In the genomic region with DNA sequence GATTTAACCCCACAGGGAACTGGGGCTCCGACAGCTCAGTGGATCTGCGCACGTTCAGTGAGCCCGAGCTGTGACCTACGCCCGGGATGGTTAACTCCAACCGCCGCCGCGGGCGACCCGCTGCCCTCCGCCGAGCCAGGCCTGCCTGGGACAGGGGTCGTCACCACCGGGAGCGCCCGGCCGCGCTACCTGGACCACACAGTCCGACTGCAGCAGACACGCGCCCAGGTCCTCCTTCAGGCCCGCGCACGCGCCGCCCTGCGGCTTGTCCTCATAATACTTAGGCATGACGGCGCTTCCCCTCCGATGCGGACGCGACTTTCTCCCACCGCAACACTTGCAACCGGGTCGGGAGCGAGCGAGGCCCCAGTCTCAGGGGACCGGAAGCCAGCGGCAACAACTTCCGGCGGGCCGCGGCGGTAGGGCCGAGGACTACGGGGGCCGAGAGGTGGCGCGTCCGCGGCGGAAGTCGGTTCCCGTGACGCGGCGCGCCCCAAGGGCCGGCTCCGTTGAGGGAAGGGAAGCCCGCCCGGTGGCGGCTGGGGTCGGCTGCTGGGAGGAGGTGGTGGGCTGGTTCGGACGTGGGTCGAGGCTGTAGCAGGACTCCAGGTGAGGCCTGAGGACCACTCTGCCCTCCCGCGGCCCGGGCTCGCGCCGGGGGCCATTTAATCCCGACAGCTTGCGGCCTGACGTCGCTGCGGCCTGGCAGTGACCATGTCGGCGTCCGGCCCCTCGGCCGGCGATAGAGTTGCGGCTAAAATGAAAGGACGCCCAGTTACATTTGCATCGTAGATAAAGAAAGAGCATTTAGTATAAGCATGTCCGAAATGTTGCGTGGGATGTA, we compare ENCODE assay signal across 8 cellular contexts. TPM values are rescaled to one million over a fixed set of nuclear protein-coding genes. Genes with fewer than 3 reads are reported as not detected.
DNase-seq lines count a peak whose midpoint lies in the region; ATAC-seq, FAIRE-seq and TF ChIP-seq lines count a peak whose summit lies in the region.

Gene COA5 (minus strand): TSS at position 395 of the 844 bp plus-strand sequence. CDS start 107 bp downstream, at position 288.
A gene with protein sequence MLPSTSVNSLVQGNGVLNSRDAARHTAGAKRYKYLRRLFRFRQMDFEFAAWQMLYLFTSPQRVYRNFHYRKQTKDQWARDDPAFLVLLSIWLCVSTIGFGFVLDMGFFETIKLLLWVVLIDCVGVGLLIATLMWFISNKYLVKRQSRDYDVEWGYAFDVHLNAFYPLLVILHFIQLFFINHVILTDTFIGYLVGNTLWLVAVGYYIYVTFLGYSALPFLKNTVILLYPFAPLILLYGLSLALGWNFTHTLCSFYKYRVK (plus strand): TSS at position 472 of the 844 bp plus-strand sequence. CDS start 1,171 bp downstream, outside the sequence.

- H3K9me2 ChIP-seq in hepatocyte (replicated peaks; ENCODE audit: insufficient read depth) = no peaks in the 10 kb centered on the region

- no peak for FAIRE-seq in astrocyte (lab: Jason Lieb, UNC)

- peak within 1 kb of the TSS; percentile 92 for H3K4me3 ChIP-seq in astrocyte (ENCODE audit: insufficient read depth, low read depth, low read length)
- H3K4me3 ChIP-seq in hepatocyte = peak within 1 kb of the TSS; percentile 93
- peak within 1 kb of the TSS; percentile 84 to 98 for H3K4me3 ChIP-seq in aorta (ENCODE audit: low read length in 2 of 2)

- H3K27ac Mint-ChIP-seq in astrocyte (ENCODE audit: unreplicated experiment) = peak within 1 kb of the TSS; percentile 93

- TF ChIP-seq CTCF in astrocyte (IDR thresholded peaks at IDR 0.05; ENCODE audit: insufficient read depth, low read depth, low read length) = no peak
- peak; percentile 6 for TF ChIP-seq CTCF in hepatocyte (IDR thresholded peaks at IDR 0.05; ENCODE audit: poor library complexity)

- peaks cover 19% of the 10 kb centered on the region for H4K20me1 ChIP-seq in astrocyte (ENCODE audit: insufficient read depth, low read length)
- peaks cover 19% of the 10 kb centered on the region for H4K20me1 ChIP-seq in hepatocyte (ENCODE audit: insufficient read depth, poor library complexity, severe bottlenecking)

- H3K27ac ChIP-seq in astrocyte (ENCODE audit: low read depth, low read length) (peak within 1 kb of the TSS; percentile 97), hepatocyte (peak within 1 kb of the TSS; percentile 99), aorta (ENCODE audit: low read depth in 1 of 2, low read length in 2 of 2) (peak within 1 kb of the TSS; percentile 73 to 98)

- H3K4me3 Mint-ChIP-seq in astrocyte (ENCODE audit: unreplicated experiment) = peak within 1 kb of the TSS; percentile 90

- peaks cover 9% of the 10 kb centered on the region for H3K36me3 ChIP-seq in astrocyte (ENCODE audit: insufficient read depth, low read length)
- H3K36me3 ChIP-seq in hepatocyte (replicated peaks; ENCODE audit: insufficient read depth, low read depth) = no peaks in the 10 kb centered on the region
- H3K36me3 ChIP-seq in aorta (ENCODE audit: control insufficient read depth in 1 of 2, insufficient read depth in 2 of 2, low read length in 1 of 2) = peaks cover 0 to under 1% of the 10 kb centered on the region in 2 donors

- H3K36me3 Mint-ChIP-seq in astrocyte (ENCODE audit: low read depth, unreplicated experiment) = peaks cover 4% of the 10 kb centered on the region

- H3K9me3 ChIP-seq in astrocyte (ENCODE audit: insufficient read depth, low read depth, low read length) (no peaks in the 10 kb centered on the region), hepatocyte (ENCODE audit: low read depth) (no peaks in the 10 kb centered on the region), aorta (ENCODE audit: control insufficient read depth, low read length) (no peaks in the 10 kb centered on the region)

- peak; percentile 59 for ATAC-seq in GM18508 (IDR thresholded peaks at IDR 0.05; ENCODE audit: insufficient read depth, unreplicated experiment)
- ATAC-seq in HG02981 (IDR thresholded peaks at IDR 0.05; ENCODE audit: unreplicated experiment) = peak; percentile 76
- ATAC-seq in aorta (ENCODE audit: low FRiP score) = peak; percentile 99

- H3K9ac ChIP-seq in astrocyte (ENCODE audit: low read length) = peak within 1 kb of the TSS; percentile 96

- H3K9me3 Mint-ChIP-seq in astrocyte (ENCODE audit: unreplicated experiment) = no peaks in the 10 kb centered on the region

- H3K79me2 ChIP-seq in astrocyte (ENCODE audit: insufficient read depth, low read length) (peaks cover 73% of the 10 kb centered on the region), hepatocyte (peaks cover 91% of the 10 kb centered on the region)

- DNase-seq in NCI-H2029 treated with DMSO at 0.1 percent for 48 hours (lab: John Stamatoyannopoulos, UW) (peak; percentile 64), T-helper 22 cell (ENCODE audit: low read depth) (peak; percentile 82), astrocyte (ENCODE audit: low read depth) (peak; percentile 90), hepatocyte (ENCODE audit: low spot score) (peak; percentile 96), renal cortical epithelial cell (ENCODE audit: low read depth) (peak; percentile 57), aorta (peak; percentile 96 to 97)

- H2AFZ ChIP-seq in astrocyte (ENCODE audit: low read depth, low read length) = peak within 1 kb of the TSS; percentile 95
- peak within 1 kb of the TSS; percentile 93 for H2AFZ ChIP-seq in hepatocyte

- under 1% methylated on average over 88 of the region's 92 CpGs for whole genome bisulfite sequencing in hepatocyte (ENCODE audit: low lambda C conversion rate, missing lambda C conversion rate)
- WGBS in aorta, 2 donors = 0% methylated on average over 90 to 92 of the region's 92 CpGs

- peaks cover 29% of the 10 kb centered on the region for H3K4me1 Mint-ChIP-seq in astrocyte (ENCODE audit: low read depth, unreplicated experiment)

- H3K27me3 ChIP-seq in astrocyte (ENCODE audit: insufficient read depth, low read length) = no peaks in the 10 kb centered on the region
- no peaks in the 10 kb centered on the region for H3K27me3 ChIP-seq in hepatocyte
- no peaks in the 10 kb centered on the region for H3K27me3 ChIP-seq in aorta (ENCODE audit: control insufficient read depth in 1 of 2, insufficient read depth in 2 of 2, low read length in 1 of 2)

- H3K4me2 ChIP-seq in astrocyte (ENCODE audit: low read length) (peak within 1 kb of the TSS; percentile 89), hepatocyte (peak within 1 kb of the TSS; percentile 93)

- no peaks in the 10 kb centered on the region for H3K27me3 Mint-ChIP-seq in astrocyte (ENCODE audit: low read depth, unreplicated experiment)

- H3K4me1 ChIP-seq in astrocyte (ENCODE audit: insufficient read depth, low read length) (peaks cover 24% of the 10 kb centered on the region), hepatocyte (ENCODE audit: insufficient read depth) (peaks cover 33% of the 10 kb centered on the region), aorta (ENCODE audit: control insufficient read depth in 1 of 2, insufficient read depth in 2 of 2, low read length in 2 of 2) (peaks cover 0 to 17% of the 10 kb centered on the region in 2 donors)

- intact Hi-C loops in aorta (cut with DNase I) = no loop called here

RNA-seq across cellular contexts. Expression of gene COA5, which starts in this region (rescaled TPM):
- total RNA-seq in astrocyte = 19.5 and 19.8 TPM in 2 replicates
- 50.7 and 58.4 TPM in 2 replicates for total RNA-seq in hepatocyte
- 48.8 and 49.9 TPM in 2 replicates for polyA plus RNA-seq in hepatocyte
- 24.7 and 51.8 TPM in 2 replicates for total RNA-seq in renal cortical epithelial cell
- total RNA-seq in aorta = 10 to 100 TPM; 18.1 to 31.1 TPM
- 10 to 100 TPM; 43.5 to 60.3 TPM for polyA plus RNA-seq in aorta

RNA-seq across cellular contexts. Expression of the second gene that starts in this region (rescaled TPM):
- total RNA-seq in astrocyte = 26.8 and 31.3 TPM in 2 replicates
- total RNA-seq in hepatocyte = 64.9 and 80.0 TPM in 2 replicates
- polyA plus RNA-seq in hepatocyte = 78.8 and 80.4 TPM in 2 replicates
- total RNA-seq in renal cortical epithelial cell = 42.5 and 68.1 TPM in 2 replicates
- 10 to 100 TPM; 33.7 to 39.6 TPM for total RNA-seq in aorta
- 10 to 100 TPM; 39.7 to 62.5 TPM for polyA plus RNA-seq in aorta

Comparison
In these comparisons a context has a peak if more than half of its experiments do, and no peak if none do; other contexts are left out.
1. Peak in every context shown above with its lines: DNase-seq, ATAC-seq, H3K4me3 ChIP-seq and H3K27ac ChIP-seq.